In genomic region chr9:125200216-125201047, GRCh38 we compare ENCODE assay signal across 8 cellular contexts. TPM values are rescaled to one million over a fixed set of nuclear protein-coding genes. Genes with fewer than 3 reads are reported as not detected.
DNase-seq lines count a peak whose midpoint lies in the region; ATAC-seq and TF ChIP-seq lines count a peak whose summit lies in the region.

RABEPK (plus strand) TSS chr9:125200542; CDS start chr9:125203014, 2,472 bp downstream.

- peaks cover 21% of the 10 kb centered on the region for H3K4me1 ChIP-seq in thymus (ENCODE audit: control insufficient read depth, insufficient read depth, low read length)

- no peaks in the 10 kb centered on the region for H3K27me3 Mint-ChIP-seq in activated naive CD8-positive, alpha-beta T cell
- H3K27me3 Mint-ChIP-seq in glutamatergic neuron (ENCODE audit: unreplicated experiment) (no peaks in the 10 kb centered on the region), osteocyte (ENCODE audit: unreplicated experiment) (no peaks in the 10 kb centered on the region)

- WGBS in thymus: 1% methylated on average over 51 of the region's 51 CpGs

- DNase-seq in GM06990 (ENCODE audit: extremely low read depth, insufficient read length) (peak; percentile 96), NCI-H1048 (lab: John Stamatoyannopoulos, UW) (peak; percentile 58), SKM-1 (lab: John Stamatoyannopoulos, UW; ENCODE audit: unreplicated experiment) (peak; percentile 76), glutamatergic neuron (peak; percentile 96), osteocyte (ENCODE audit: extremely low spot score, unreplicated experiment) (peak; percentile 96)

- no peaks in the 10 kb centered on the region for H3K9me3 ChIP-seq in thymus (ENCODE audit: control insufficient read depth)

- H3K4me3 ChIP-seq in GM06990 (replicated peaks; ENCODE audit: low read depth, low read length) (peak within 1 kb of the TSS; percentile 72), thymus (ENCODE audit: low read length) (peak within 1 kb of the TSS; percentile 94)

- ATAC-seq in HG02571 (IDR thresholded peaks at IDR 0.05; ENCODE audit: unreplicated experiment): peak; percentile 95

- H3K4me1 Mint-ChIP-seq in activated naive CD8-positive, alpha-beta T cell (ENCODE audit: low read depth): peaks cover 44% of the 10 kb centered on the region
- peaks cover 6% of the 10 kb centered on the region for H3K4me1 Mint-ChIP-seq in glutamatergic neuron (ENCODE audit: low read depth, unreplicated experiment)
- peaks cover 10% of the 10 kb centered on the region for H3K4me1 Mint-ChIP-seq in osteocyte (ENCODE audit: unreplicated experiment)

- H3K36me3 Mint-ChIP-seq in activated naive CD8-positive, alpha-beta T cell: peaks cover 9% of the 10 kb centered on the region
- H3K36me3 Mint-ChIP-seq in glutamatergic neuron (ENCODE audit: unreplicated experiment): no peaks in the 10 kb centered on the region
- H3K36me3 Mint-ChIP-seq in osteocyte (ENCODE audit: unreplicated experiment): peaks cover 8% of the 10 kb centered on the region

- H3K36me3 ChIP-seq in GM06990 (ENCODE audit: control insufficient read depth, insufficient read depth, low read length): peaks cover 2% of the 10 kb centered on the region; the same call in 1 of the 2 replicates
- no peaks in the 10 kb centered on the region for H3K36me3 ChIP-seq in thymus (ENCODE audit: control insufficient read depth, insufficient read depth)

- no peak for TF ChIP-seq CTCF in GM06990 (IDR thresholded peaks at IDR 0.05; ENCODE audit: insufficient read depth, low read length, poor library complexity, severe bottlenecking)
- TF ChIP-seq CTCF in glutamatergic neuron (IDR thresholded peaks at IDR 0.05; ENCODE audit: partially characterized antibody, unreplicated experiment): no peak
- no peak for TF ChIP-seq CTCF in osteocyte (IDR thresholded peaks at IDR 0.05)

- H3K27me3 ChIP-seq in GM06990 (replicated peaks; ENCODE audit: control insufficient read depth, insufficient read depth, low read length) (no peaks in the 10 kb centered on the region), thymus (ENCODE audit: control insufficient read depth, insufficient read depth) (no peaks in the 10 kb centered on the region)

- peak within 1 kb of the TSS; percentile 93 for H3K27ac ChIP-seq in thymus (ENCODE audit: low read depth)

- H3K4me3 Mint-ChIP-seq in activated naive CD8-positive, alpha-beta T cell: peak within 1 kb of the TSS; percentile 97
- peak within 1 kb of the TSS; percentile 90 for H3K4me3 Mint-ChIP-seq in glutamatergic neuron (ENCODE audit: unreplicated experiment)
- peak within 1 kb of the TSS; percentile 93 for H3K4me3 Mint-ChIP-seq in osteocyte (ENCODE audit: unreplicated experiment)

- H3K9me3 Mint-ChIP-seq in activated naive CD8-positive, alpha-beta T cell (ENCODE audit: low read depth): no peaks in the 10 kb centered on the region
- H3K9me3 Mint-ChIP-seq in glutamatergic neuron (ENCODE audit: unreplicated experiment) (no peaks in the 10 kb centered on the region), osteocyte (ENCODE audit: unreplicated experiment) (no peaks in the 10 kb centered on the region)

- peak within 1 kb of the TSS; percentile 84 for H3K27ac Mint-ChIP-seq in activated naive CD8-positive, alpha-beta T cell
- H3K27ac Mint-ChIP-seq in glutamatergic neuron (ENCODE audit: unreplicated experiment): peak within 1 kb of the TSS; percentile 80
- peak within 1 kb of the TSS; percentile 94 for H3K27ac Mint-ChIP-seq in osteocyte (ENCODE audit: unreplicated experiment)

RNA-seq across cellular contexts. Expression of gene RABEPK, which starts in this region (rescaled TPM):
- total RNA-seq in glutamatergic neuron (ENCODE audit: unreplicated experiment): 11.3 TPM
- total RNA-seq in osteocyte: 20.2 and 20.7 TPM in 2 replicates
- polyA plus RNA-seq in thymus: 19.5 TPM

Comparison
In these comparisons a context has a peak if more than half of its experiments do, and no peak if none do; other contexts are left out.
1. Peak in every context shown above with its lines: DNase-seq, ATAC-seq, H3K4me3 ChIP-seq and H3K27ac ChIP-seq.